Comparison of ENCODE assay signal across 8 cellular contexts in the genomic region with DNA sequence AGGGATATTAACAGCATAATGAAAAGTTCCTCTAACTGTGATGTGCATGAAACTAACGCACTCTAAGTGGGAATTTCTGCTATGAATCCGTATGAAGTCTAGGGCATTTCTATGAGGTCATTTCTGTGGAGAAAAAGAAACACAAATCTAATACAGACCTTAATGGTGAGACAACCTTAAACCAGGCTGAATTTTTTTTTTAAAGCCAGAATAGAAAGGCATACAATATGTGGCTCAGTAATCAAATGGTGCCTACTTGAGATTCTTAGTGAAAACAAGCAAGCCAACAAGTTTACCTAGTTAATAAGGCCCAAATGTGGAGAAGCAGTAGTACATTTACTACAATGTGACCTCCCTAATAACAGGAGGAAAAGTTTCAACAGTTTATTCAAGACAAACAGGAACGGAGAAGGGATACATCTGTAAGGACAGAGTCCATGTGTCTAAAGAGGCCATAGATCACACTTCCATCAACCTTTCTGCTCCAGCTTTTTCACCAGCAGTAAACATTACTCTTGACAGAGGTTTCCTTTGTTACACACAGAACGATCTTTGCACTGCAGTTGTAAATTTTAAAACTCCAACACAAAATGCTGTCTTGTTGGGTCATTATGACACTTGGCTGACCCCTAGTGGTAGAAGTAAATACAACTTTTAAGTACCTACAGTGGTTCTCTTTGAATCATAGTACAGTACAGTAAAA. TPM values are rescaled to one million over a fixed set of nuclear protein-coding genes. Genes with fewer than 3 reads are reported as not detected.
A peak's percentile ranks its signal among the peaks of the same experiment; 100 is the strongest.
DNase-seq lines count a peak whose midpoint lies in the region; ATAC-seq and TF ChIP-seq lines count a peak whose summit lies in the region.

No MANE protein-coding gene starts in this region.

- peaks cover 26% of the 10 kb centered on the region for H3K36me3 Mint-ChIP-seq in activated T-helper 17 cell treated with anti-CD3 and anti-CD28 coated beads, Interleukin-2, amount 50 U/mL, for 72 hours (ENCODE audit: low read depth)
- peaks cover 10% of the 10 kb centered on the region for H3K36me3 Mint-ChIP-seq in progenitor cell of endocrine pancreas (ENCODE audit: insufficient read depth)
- peaks cover 11% of the 10 kb centered on the region for H3K36me3 Mint-ChIP-seq in activated CD4-positive, alpha-beta memory T cell treated with anti-CD3 and anti-CD28 coated beads, Interleukin-2, amount 10 ng/mL, durations not matched to agents 7 days and 5 days (ENCODE audit: low read depth)

- DNase-seq in DMS 273 (lab: John Stamatoyannopoulos, UW; ENCODE audit: unreplicated experiment) (peak; percentile 84), NCI-H2171 (lab: John Stamatoyannopoulos, UW) (peak; percentile 52), cardiac muscle cell (ENCODE audit: low read depth in 1 of 2, low spot score in 1 of 2) (peak; percentile 84 to 93), progenitor cell of endocrine pancreas (ENCODE audit: low spot score, unreplicated experiment) (no peak)
- no peak for DNase-seq in activated CD4-positive, alpha-beta memory T cell treated with anti-CD3 and anti-CD28 coated beads, Interleukin-2, amount 10 ng/mL, durations not matched to agents 7 days and 5 days

- peak; percentile 61 for TF ChIP-seq CTCF in cardiac muscle cell (IDR thresholded peaks at IDR 0.05; ENCODE audit: low read depth, low read length)
- TF ChIP-seq CTCF in progenitor cell of endocrine pancreas (IDR thresholded peaks at IDR 0.05; ENCODE audit: unreplicated experiment), result peak; percentile 88

- no peak overlapping the region for H3K4me3 ChIP-seq in cardiac muscle cell

- no peaks in the 10 kb centered on the region for H3K27me3 ChIP-seq in cardiac muscle cell

- H3K4me1 ChIP-seq in cardiac muscle cell (ENCODE audit: low read depth), result no peaks in the 10 kb centered on the region

- no peaks in the 10 kb centered on the region for H3K9me3 ChIP-seq in cardiac muscle cell (ENCODE audit: low read depth)

- CTCF ChIA-PET in activated CD4-positive, alpha-beta memory T cell treated with anti-CD3 and anti-CD28 coated beads, Interleukin-2, amount 10 ng/mL, durations not matched to agents 7 days and 5 days (lab: Charles Lee), result interaction anchor here (0.6 to 11.2 kb wide), 6 partner anchors 26 to 229 kb away, joined by 3 to 99 read pairs (median 9); a partner anchor contains a TSS

- H3K4me3 Mint-ChIP-seq in activated T-helper 17 cell treated with anti-CD3 and anti-CD28 coated beads, Interleukin-2, amount 50 U/mL, for 72 hours, result no peak overlapping the region
- H3K4me3 Mint-ChIP-seq in progenitor cell of endocrine pancreas (ENCODE audit: low read depth), result no peak overlapping the region
- H3K4me3 Mint-ChIP-seq in activated CD4-positive, alpha-beta memory T cell treated with anti-CD3 and anti-CD28 coated beads, Interleukin-2, amount 10 ng/mL, durations not matched to agents 7 days and 5 days, result no peak overlapping the region

- no peaks in the 10 kb centered on the region for H3K4me1 Mint-ChIP-seq in activated T-helper 17 cell treated with anti-CD3 and anti-CD28 coated beads, Interleukin-2, amount 50 U/mL, for 72 hours
- H3K4me1 Mint-ChIP-seq in progenitor cell of endocrine pancreas (ENCODE audit: low read depth), result peaks cover 11% of the 10 kb centered on the region
- H3K4me1 Mint-ChIP-seq in activated CD4-positive, alpha-beta memory T cell treated with anti-CD3 and anti-CD28 coated beads, Interleukin-2, amount 10 ng/mL, durations not matched to agents 7 days and 5 days, result peaks cover 1% of the 10 kb centered on the region

- ATAC-seq in GM19043 (IDR thresholded peaks at IDR 0.05; ENCODE audit: low read depth, unreplicated experiment), result peak; percentile 83
- ATAC-seq in HG03108 (IDR thresholded peaks at IDR 0.05; ENCODE audit: unreplicated experiment), result peak; percentile 57
- peak; percentile 89 for ATAC-seq in activated T-helper 17 cell treated with anti-CD3 and anti-CD28 coated beads, Interleukin-2, amount 50 U/mL, for 72 hours (replicated peaks)

- POLR2A ChIA-PET in activated CD4-positive, alpha-beta memory T cell treated with anti-CD3 and anti-CD28 coated beads, Interleukin-2, amount 10 ng/mL, durations not matched to agents 7 days and 5 days (lab: Charles Lee), result interaction anchor here (0.8 to 3.4 kb wide), 2 partner anchors 49 to 228 kb away, joined by 3 to 10 read pairs; a partner anchor contains a TSS

- no peaks in the 10 kb centered on the region for H3K9me3 Mint-ChIP-seq in activated T-helper 17 cell treated with anti-CD3 and anti-CD28 coated beads, Interleukin-2, amount 50 U/mL, for 72 hours
- H3K9me3 Mint-ChIP-seq in progenitor cell of endocrine pancreas (ENCODE audit: low read depth), result no peaks in the 10 kb centered on the region
- H3K9me3 Mint-ChIP-seq in activated CD4-positive, alpha-beta memory T cell treated with anti-CD3 and anti-CD28 coated beads, Interleukin-2, amount 10 ng/mL, durations not matched to agents 7 days and 5 days, result no peaks in the 10 kb centered on the region

- H3K27ac ChIP-seq in cardiac muscle cell, result no peak overlapping the region

- H3K27ac Mint-ChIP-seq in activated T-helper 17 cell treated with anti-CD3 and anti-CD28 coated beads, Interleukin-2, amount 50 U/mL, for 72 hours, result no peak overlapping the region
- peak overlapping the region; percentile 51 for H3K27ac Mint-ChIP-seq in progenitor cell of endocrine pancreas
- H3K27ac Mint-ChIP-seq in activated CD4-positive, alpha-beta memory T cell treated with anti-CD3 and anti-CD28 coated beads, Interleukin-2, amount 10 ng/mL, durations not matched to agents 7 days and 5 days, result no peak overlapping the region

- H3K36me3 ChIP-seq in cardiac muscle cell, result no peaks in the 10 kb centered on the region

- no peaks in the 10 kb centered on the region for H3K27me3 Mint-ChIP-seq in activated T-helper 17 cell treated with anti-CD3 and anti-CD28 coated beads, Interleukin-2, amount 50 U/mL, for 72 hours
- H3K27me3 Mint-ChIP-seq in progenitor cell of endocrine pancreas, result no peaks in the 10 kb centered on the region
- no peaks in the 10 kb centered on the region for H3K27me3 Mint-ChIP-seq in activated CD4-positive, alpha-beta memory T cell treated with anti-CD3 and anti-CD28 coated beads, Interleukin-2, amount 10 ng/mL, durations not matched to agents 7 days and 5 days

RNA-seq across cellular contexts. Expression of a gene that starts 26.2 kb away (rescaled TPM):
- total RNA-seq in activated T-helper 17 cell treated with anti-CD3 and anti-CD28 coated beads, Interleukin-2, amount 50 U/mL, for 72 hours, result 10 to 100 TPM; 26.8 to 39.1 TPM
- total RNA-seq in cardiac muscle cell, result 44.3 and 112 TPM in 2 replicates
- polyA plus RNA-seq in cardiac muscle cell, result 16.0 and 26.2 TPM in 2 replicates
- total RNA-seq in progenitor cell of endocrine pancreas, result 19.8 and 21.1 TPM in 2 replicates
- total RNA-seq in activated CD4-positive, alpha-beta memory T cell treated with anti-CD3 and anti-CD28 coated beads, Interleukin-2, amount 10 ng/mL, durations not matched to agents 7 days and 5 days, result 10 to 100 TPM; 31.1 to 33.2 TPM

RNA-seq across cellular contexts. Expression of a gene that starts 49.2 kb away (rescaled TPM):
- 10 to 100 TPM; 10.4 to 21.3 TPM for total RNA-seq in activated T-helper 17 cell treated with anti-CD3 and anti-CD28 coated beads, Interleukin-2, amount 50 U/mL, for 72 hours
- total RNA-seq in cardiac muscle cell, result 7.8 and 12.0 TPM in 2 replicates
- 8.9 and 14.8 TPM in 2 replicates for polyA plus RNA-seq in cardiac muscle cell
- 4.8 and 5.1 TPM in 2 replicates for total RNA-seq in progenitor cell of endocrine pancreas
- 10 to 100 TPM; 22.2 to 23.4 TPM for total RNA-seq in activated CD4-positive, alpha-beta memory T cell treated with anti-CD3 and anti-CD28 coated beads, Interleukin-2, amount 10 ng/mL, durations not matched to agents 7 days and 5 days

Comparison
In these comparisons a context has a peak if more than half of its experiments do, and no peak if none do; other contexts are left out.
1. DNase-seq: peak in DMS 273 (single experiment), NCI-H2171 (single experiment) and cardiac muscle cell (2 of 2); none in progenitor cell of endocrine pancreas (single experiment) and activated CD4-positive, alpha-beta memory T cell treated with anti-CD3 and anti-CD28 coated beads, Interleukin-2, amount 10 ng/mL, durations not matched to agents 7 days and 5 days (single experiment).
2. Peak in every context shown above with its lines, with median percentiles within 50 percentile points of each other: ATAC-seq.